Comparison of ENCODE assay signal across 13 cellular contexts in the genomic region with DNA sequence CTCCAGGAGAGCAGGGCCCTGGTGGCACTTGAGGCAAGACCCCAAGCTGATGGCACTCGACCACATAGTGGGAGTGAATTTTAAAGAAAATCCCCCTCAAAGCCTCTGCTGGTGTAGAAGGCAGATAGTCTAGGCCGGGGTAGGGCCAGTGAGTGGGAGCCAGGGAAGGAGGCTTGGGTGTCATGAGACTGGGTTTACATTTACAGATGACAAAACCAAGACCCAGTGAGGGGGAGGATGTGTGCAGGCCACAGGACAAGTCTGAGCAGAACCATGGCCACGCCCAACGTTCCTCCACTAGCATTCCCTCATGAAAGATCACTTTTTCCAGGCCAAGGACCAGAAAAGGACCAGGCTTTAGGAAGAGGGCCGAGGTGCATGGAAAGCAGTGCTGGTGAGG. TPM values are rescaled to one million over a fixed set of nuclear protein-coding genes. Genes with fewer than 3 reads are reported as not detected.
A peak's percentile ranks its signal among the peaks of the same experiment; 100 is the strongest.
DNase-seq lines count a peak whose midpoint lies in the region; ATAC-seq and TF ChIP-seq lines count a peak whose summit lies in the region.
"Had no signal": no experiment of that assay in that cellular context is flagged by ENCODE, and none has a peak within 500 bp of the region (broad histone marks: within the 10 kb centered on the region; RNA-seq: fewer than 3 reads in every experiment).

No MANE protein-coding gene starts in this region.

- DNase-seq in left ventricle myocardium inferior (no peak), left cardiac atrium (no peak), amygdala (lab: John Stamatoyannopoulos, UW) (no peak), anterior cingulate cortex (lab: John Stamatoyannopoulos, UW) (no peak), superior temporal gyrus (ENCODE audit: extremely low spot score) (no peak), hypothalamus (lab: John Stamatoyannopoulos, UW) (no peak)
- peak in 2 of 9 donors; percentile 11 to 31 for DNase-seq in naive thymus-derived CD4-positive, alpha-beta T cell
- DNase-seq: activated CD4-positive, alpha-beta T cell treated with anti-CD3 and anti-CD28 coated beads for 1 hour; H7; NCI-H226; RPMI8226 had no signal

- H3K4me1 ChIP-seq in left ventricle myocardium inferior: peaks cover 76% of the 10 kb centered on the region
- H3K4me1 ChIP-seq in naive thymus-derived CD4-positive, alpha-beta T cell (ENCODE audit: control insufficient read depth in 2 of 2, insufficient read depth in 2 of 2, low read length in 2 of 2): peaks cover 58 to 74% of the 10 kb centered on the region in 2 donors

- peaks cover 76% of the 10 kb centered on the region for H3K4me1 Mint-ChIP-seq in activated naive CD8-positive, alpha-beta T cell (ENCODE audit: low read depth)
- H3K4me1 Mint-ChIP-seq in naive thymus-derived CD4-positive, alpha-beta T cell: peaks cover 71 to 91% (median 82%) of the 10 kb centered on the region in 7 donors

- CTCF ChIA-PET in naive thymus-derived CD4-positive, alpha-beta T cell (lab: Charles Lee): interaction anchor here (1.9 to 35.2 kb wide), 6 partner anchors 10 to 125 kb away, joined by 11 to 758 read pairs (median 18); a partner anchor contains a TSS

- intact Hi-C loops in left ventricle myocardium inferior (cut with micrococcal nuclease): loop anchor here (5.0 kb wide), 1 partner anchor 125 kb away; no protein-coding TSS in a partner anchor
- intact Hi-C loops in left cardiac atrium (cut with DNase I): loop anchor here (5.0 kb wide), 2 partner anchors 85 to 125 kb away; no protein-coding TSS in a partner anchor
- intact Hi-C loops in naive thymus-derived CD4-positive, alpha-beta T cell (cut with micrococcal nuclease): loop anchor here in 1 of 2 donors (10.0 kb wide), 1 partner anchor 268 kb away; a partner anchor contains a TSS

- TF ChIP-seq CTCF in left ventricle myocardium inferior (IDR thresholded peaks at IDR 0.05; ENCODE audit: borderline replicate concordance): no peak

- ATAC-seq in left cardiac atrium: no peak
- no peak for ATAC-seq in naive thymus-derived CD4-positive, alpha-beta T cell

- H3K4me3 ChIP-seq in left ventricle myocardium inferior: no peak overlapping the region
- H3K4me3 ChIP-seq in naive thymus-derived CD4-positive, alpha-beta T cell (ENCODE audit: low read length): no peak overlapping the region

- POLR2A ChIA-PET in naive thymus-derived CD4-positive, alpha-beta T cell (lab: Charles Lee): interaction anchor here (1.7 to 59.0 kb wide), 2 partner anchors 11 to 42 kb away, joined by 8 to 2344 read pairs; a partner anchor contains a TSS

- H3K27me3 ChIP-seq in left ventricle myocardium inferior (ENCODE audit: low read depth): no peaks in the 10 kb centered on the region
- H3K27me3 ChIP-seq in naive thymus-derived CD4-positive, alpha-beta T cell (ENCODE audit: control insufficient read depth in 2 of 2, insufficient read depth in 2 of 2, low read length in 2 of 2): no peaks in the 10 kb centered on the region

- peak overlapping the region; percentile 42 for H3K4me3 Mint-ChIP-seq in activated naive CD8-positive, alpha-beta T cell
- peak overlapping the region; percentile 51 to 93 (median 80) for H3K4me3 Mint-ChIP-seq in naive thymus-derived CD4-positive, alpha-beta T cell

- H3K27me3 Mint-ChIP-seq in activated naive CD8-positive, alpha-beta T cell: no peaks in the 10 kb centered on the region
- H3K27me3 Mint-ChIP-seq in naive thymus-derived CD4-positive, alpha-beta T cell: no peaks in the 10 kb centered on the region

- no peaks in the 10 kb centered on the region for H3K9me3 ChIP-seq in left ventricle myocardium inferior (replicated peaks)
- no peaks in the 10 kb centered on the region for H3K9me3 ChIP-seq in naive thymus-derived CD4-positive, alpha-beta T cell (ENCODE audit: control insufficient read depth in 2 of 3, low read length in 3 of 3)

- H3K27ac Mint-ChIP-seq in activated naive CD8-positive, alpha-beta T cell: peak overlapping the region; percentile 98
- H3K27ac Mint-ChIP-seq in naive thymus-derived CD4-positive, alpha-beta T cell: peak overlapping the region; percentile 89 to 98 (median 96)

- no peaks in the 10 kb centered on the region for H3K36me3 ChIP-seq in left ventricle myocardium inferior
- peaks cover 26 to 79% (median 30%) of the 10 kb centered on the region in 3 experiments for H3K36me3 ChIP-seq in naive thymus-derived CD4-positive, alpha-beta T cell (ENCODE audit: control insufficient read depth in 2 of 3, insufficient read depth in 3 of 3, low read length in 3 of 3)

- peaks cover 8% of the 10 kb centered on the region for H3K36me3 Mint-ChIP-seq in activated naive CD8-positive, alpha-beta T cell
- peaks cover 6 to 57% (median 31%) of the 10 kb centered on the region in 5 donors for H3K36me3 Mint-ChIP-seq in naive thymus-derived CD4-positive, alpha-beta T cell

- no peaks in the 10 kb centered on the region for H3K9me3 Mint-ChIP-seq in activated naive CD8-positive, alpha-beta T cell (ENCODE audit: low read depth)
- no peaks in the 10 kb centered on the region for H3K9me3 Mint-ChIP-seq in naive thymus-derived CD4-positive, alpha-beta T cell

- peak overlapping the region; percentile 50 for H3K27ac ChIP-seq in left ventricle myocardium inferior (replicated peaks)
- H3K27ac ChIP-seq in naive thymus-derived CD4-positive, alpha-beta T cell (ENCODE audit: low read depth, low read length): peak overlapping the region; percentile 83

RNA-seq across cellular contexts. Expression of a gene that starts 42.0 kb away (rescaled TPM):
- total RNA-seq in left ventricle myocardium inferior (39.7 TPM), left cardiac atrium (10 to 100 TPM; 48.3 to 58.8 TPM)
- 1,000 to 10,000 TPM in 3 of 5 experiments, 100 to 1,000 TPM in 2; 851 to 1,469 (median 1,230) TPM for total RNA-seq in naive thymus-derived CD4-positive, alpha-beta T cell
- polyA plus RNA-seq in naive thymus-derived CD4-positive, alpha-beta T cell: 100 to 1,000 TPM; 163 to 184 TPM

RNA-seq across cellular contexts. Expression of a gene that starts 52.2 kb away (rescaled TPM):
- not detected for total RNA-seq in left ventricle myocardium inferior
- under 1 TPM in 1 of 2 donors, not detected in 1; 0.18 TPM for total RNA-seq in left cardiac atrium
- total RNA-seq in naive thymus-derived CD4-positive, alpha-beta T cell: 1 to 10 TPM in 1 of 5 experiments, under 1 TPM in 3, not detected in 1; 0.19 to 1.0 (median 0.32) TPM
- polyA plus RNA-seq in naive thymus-derived CD4-positive, alpha-beta T cell: 1 to 10 TPM in 1 of 2 donors, under 1 TPM in 1; 0.51 to 1.0 TPM
- total RNA-seq: astrocyte, H7 had no signal

Comparison
In these comparisons a context has a peak if more than half of its experiments do, and no peak if none do; other contexts are left out.
1. RNA of a gene that starts 42.0 kb away (total RNA-seq): 851 to 1,469 TPM in naive thymus-derived CD4-positive, alpha-beta T cell; 48.3 to 58.8 TPM in left cardiac atrium and 39.7 TPM in left ventricle myocardium inferior (single experiment); every median in the first group is over 10 times any median in the second.